In the genomic region with DNA sequence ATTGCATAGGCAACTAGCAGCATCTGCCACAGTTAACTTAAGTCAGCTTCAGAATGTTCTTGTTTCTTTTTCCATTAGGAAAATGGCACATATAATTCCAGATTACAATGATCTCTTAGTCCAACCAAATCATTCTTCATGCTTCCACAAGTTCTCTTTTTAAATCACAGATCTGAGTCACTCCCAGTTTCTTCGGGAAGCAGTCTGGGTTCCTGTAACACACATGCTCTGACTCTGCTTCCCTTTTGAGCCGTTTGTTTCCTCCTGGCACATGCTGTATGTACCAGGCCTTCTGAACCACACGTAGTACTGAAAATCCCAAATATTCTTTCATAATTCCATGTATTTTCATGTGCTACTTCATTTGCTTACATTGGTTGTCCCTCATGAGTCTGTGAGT, we compare ENCODE assay signal across 1 cellular context.
TF ChIP-seq lines count a peak whose summit lies in the region.

No MANE protein-coding gene starts in this region.

TF ChIP-seq in GM23338, 12 proteins besides CTCF, POLR2A, EP300 and RAD21 (continued from another document):
- TF ChIP-seq, protein P1, sequence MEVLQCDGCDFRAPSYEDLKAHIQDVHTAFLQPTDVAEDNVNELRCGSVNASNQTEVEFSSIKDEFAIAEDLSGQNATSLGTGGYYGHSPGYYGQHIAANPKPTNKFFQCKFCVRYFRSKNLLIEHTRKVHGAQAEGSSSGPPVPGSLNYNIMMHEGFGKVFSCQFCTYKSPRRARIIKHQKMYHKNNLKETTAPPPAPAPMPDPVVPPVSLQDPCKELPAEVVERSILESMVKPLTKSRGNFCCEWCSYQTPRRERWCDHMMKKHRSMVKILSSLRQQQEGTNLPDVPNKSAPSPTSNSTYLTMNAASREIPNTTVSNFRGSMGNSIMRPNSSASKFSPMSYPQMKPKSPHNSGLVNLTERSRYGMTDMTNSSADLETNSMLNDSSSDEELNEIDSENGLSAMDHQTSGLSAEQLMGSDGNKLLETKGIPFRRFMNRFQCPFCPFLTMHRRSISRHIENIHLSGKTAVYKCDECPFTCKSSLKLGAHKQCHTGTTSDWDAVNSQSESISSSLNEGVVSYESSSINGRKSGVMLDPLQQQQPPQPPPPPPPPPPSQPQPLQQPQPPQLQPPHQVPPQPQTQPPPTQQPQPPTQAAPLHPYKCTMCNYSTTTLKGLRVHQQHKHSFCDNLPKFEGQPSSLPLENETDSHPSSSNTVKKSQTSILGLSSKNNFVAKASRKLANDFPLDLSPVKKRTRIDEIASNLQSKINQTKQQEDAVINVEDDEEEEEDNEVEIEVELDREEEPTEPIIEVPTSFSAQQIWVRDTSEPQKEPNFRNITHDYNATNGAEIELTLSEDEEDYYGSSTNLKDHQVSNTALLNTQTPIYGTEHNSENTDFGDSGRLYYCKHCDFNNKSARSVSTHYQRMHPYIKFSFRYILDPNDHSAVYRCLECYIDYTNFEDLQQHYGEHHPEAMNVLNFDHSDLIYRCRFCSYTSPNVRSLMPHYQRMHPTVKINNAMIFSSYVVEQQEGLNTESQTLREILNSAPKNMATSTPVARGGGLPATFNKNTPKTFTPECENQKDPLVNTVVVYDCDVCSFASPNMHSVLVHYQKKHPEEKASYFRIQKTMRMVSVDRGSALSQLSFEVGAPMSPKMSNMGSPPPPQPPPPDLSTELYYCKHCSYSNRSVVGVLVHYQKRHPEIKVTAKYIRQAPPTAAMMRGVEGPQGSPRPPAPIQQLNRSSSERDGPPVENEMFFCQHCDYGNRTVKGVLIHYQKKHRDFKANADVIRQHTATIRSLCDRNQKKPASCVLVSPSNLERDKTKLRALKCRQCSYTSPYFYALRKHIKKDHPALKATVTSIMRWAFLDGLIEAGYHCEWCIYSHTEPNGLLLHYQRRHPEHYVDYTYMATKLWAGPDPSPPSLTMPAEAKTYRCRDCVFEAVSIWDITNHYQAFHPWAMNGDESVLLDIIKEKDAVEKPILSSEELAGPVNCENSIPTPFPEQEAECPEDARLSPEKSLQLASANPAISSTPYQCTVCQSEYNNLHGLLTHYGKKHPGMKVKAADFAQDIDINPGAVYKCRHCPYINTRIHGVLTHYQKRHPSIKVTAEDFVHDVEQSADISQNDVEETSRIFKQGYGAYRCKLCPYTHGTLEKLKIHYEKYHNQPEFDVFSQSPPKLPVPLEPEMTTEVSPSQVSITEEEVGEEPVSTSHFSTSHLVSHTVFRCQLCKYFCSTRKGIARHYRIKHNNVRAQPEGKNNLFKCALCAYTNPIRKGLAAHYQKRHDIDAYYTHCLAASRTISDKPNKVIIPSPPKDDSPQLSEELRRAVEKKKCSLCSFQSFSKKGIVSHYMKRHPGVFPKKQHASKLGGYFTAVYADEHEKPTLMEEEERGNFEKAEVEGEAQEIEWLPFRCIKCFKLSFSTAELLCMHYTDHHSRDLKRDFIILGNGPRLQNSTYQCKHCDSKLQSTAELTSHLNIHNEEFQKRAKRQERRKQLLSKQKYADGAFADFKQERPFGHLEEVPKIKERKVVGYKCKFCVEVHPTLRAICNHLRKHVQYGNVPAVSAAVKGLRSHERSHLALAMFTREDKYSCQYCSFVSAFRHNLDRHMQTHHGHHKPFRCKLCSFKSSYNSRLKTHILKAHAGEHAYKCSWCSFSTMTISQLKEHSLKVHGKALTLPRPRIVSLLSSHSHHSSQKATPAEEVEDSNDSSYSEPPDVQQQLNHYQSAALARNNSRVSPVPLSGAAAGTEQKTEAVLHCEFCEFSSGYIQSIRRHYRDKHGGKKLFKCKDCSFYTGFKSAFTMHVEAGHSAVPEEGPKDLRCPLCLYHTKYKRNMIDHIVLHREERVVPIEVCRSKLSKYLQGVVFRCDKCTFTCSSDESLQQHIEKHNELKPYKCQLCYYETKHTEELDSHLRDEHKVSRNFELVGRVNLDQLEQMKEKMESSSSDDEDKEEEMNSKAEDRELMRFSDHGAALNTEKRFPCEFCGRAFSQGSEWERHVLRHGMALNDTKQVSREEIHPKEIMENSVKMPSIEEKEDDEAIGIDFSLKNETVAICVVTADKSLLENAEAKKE (CRISPR knock-in tag; IDR thresholded peaks at IDR 0.05): no peak
- TF ChIP-seq EZH2phosphoT487 (IDR thresholded peaks at IDR 0.05; ENCODE audit: unreplicated experiment) (no peak), ZNF331 (CRISPR knock-in tag; IDR thresholded peaks at IDR 0.05; ENCODE audit: low read depth) (no peak), CREB1 (CRISPR knock-in tag; IDR thresholded peaks at IDR 0.05; ENCODE audit: low read depth) (no peak), POLR2AphosphoS5 (IDR thresholded peaks at IDR 0.05; ENCODE audit: low read depth) (no peak)
